13 cellular contexts compared by ENCODE assay signal in the genomic region with DNA sequence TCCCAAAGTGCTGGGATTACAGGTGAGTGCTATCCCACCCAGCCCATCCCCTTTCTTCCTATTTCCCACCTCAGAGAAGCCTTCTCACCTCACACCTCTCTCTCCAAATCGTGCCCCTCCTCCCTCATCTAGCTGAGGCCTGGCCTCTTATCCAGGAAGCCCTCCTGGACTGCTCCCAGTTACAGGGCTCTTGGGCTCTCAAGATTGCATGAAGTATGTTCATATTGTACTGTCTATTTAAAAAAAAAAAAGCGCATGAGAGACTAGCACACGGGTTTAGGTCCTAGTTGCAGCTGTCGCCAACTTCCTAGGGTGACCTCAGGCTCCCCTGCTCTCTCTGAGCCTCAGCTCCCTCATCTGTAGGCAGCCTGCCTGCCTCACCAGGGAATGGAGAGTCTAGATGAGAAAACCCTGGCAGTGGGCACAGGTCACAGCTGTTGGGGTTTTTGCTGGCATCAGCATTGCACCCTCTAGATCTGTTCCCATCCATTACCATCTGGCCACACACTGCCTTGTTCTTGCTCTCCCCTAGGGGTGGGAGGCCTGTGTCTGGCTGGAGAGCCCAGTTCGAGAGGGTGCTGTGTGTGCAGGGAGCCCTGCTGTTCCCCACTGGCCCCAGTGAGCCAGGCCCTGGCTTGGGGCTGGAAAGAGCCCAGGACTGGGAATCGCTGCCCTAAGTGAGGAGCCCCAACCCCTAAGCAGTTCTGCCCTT. TPM values are rescaled to one million over a fixed set of nuclear protein-coding genes. Genes with fewer than 3 reads are reported as not detected.
DNase-seq lines count a peak whose midpoint lies in the region; ATAC-seq and TF ChIP-seq lines count a peak whose summit lies in the region.
"Had no signal": no experiment of that assay in that cellular context is flagged by ENCODE, and none has a peak within 500 bp of the region (broad histone marks: within the 10 kb centered on the region; RNA-seq: fewer than 3 reads in every experiment).

No MANE protein-coding gene starts in this region.

- intact Hi-C loops in activated CD4-positive, alpha-beta T cell treated with anti-CD3 and anti-CD28 coated beads for 36 hours (cut with DNase I, micrococcal nuclease) = no loop called here
- intact Hi-C loops in uterus (cut with DNase I; ENCODE audit: low total_unique reads) (no loop called here), adrenal gland (cut with DNase I) (no loop called here)

- DNase-seq in activated CD4-positive, alpha-beta T cell treated with anti-CD3 and anti-CD28 coated beads, Interleukin-2, amount 10 ng/mL, durations not matched to agents 7 days and 5 days = no peak
- no peak for DNase-seq in activated CD4-positive, alpha-beta T cell treated with anti-CD3 and anti-CD28 coated beads for 36 hours
- DNase-seq in choroid plexus epithelial cell (ENCODE audit: low read depth) (peak; percentile 28), uterus (no peak), osteocyte (ENCODE audit: extremely low spot score, unreplicated experiment) (no peak), adrenal gland (no peak), midbrain (lab: John Stamatoyannopoulos, UW) (no peak)
- DNase-seq in natural killer cell treated with Interleukin-12 subunit alpha and Interleukin-12 subunit beta and Interleukin-15 and Interleukin-18, amount 100 ng/mL, for 72 hours (ENCODE audit: low spot score) = peak; percentile 32
- DNase-seq: activated T-cell treated with anti-CD3 and anti-CD28 coated beads for 4 hours; NCI-H2029 treated with DMSO at 0.1 percent for 48 hours; stimulated activated naive CD4-positive, alpha-beta T cell treated with Interleukin-2 at 50 U/mL for 16 hours; T-cell had no signal

- H3K27ac ChIP-seq in uterus = peak overlapping the region; percentile 83 to 87
- H3K27ac ChIP-seq in adrenal gland = peak overlapping the region in 1 of 5 donors; percentile 42

- H3K36me3 ChIP-seq in uterus (no peaks in the 10 kb centered on the region), adrenal gland (replicated peaks in 1 of 2) (no peaks in the 10 kb centered on the region)
- H3K36me3 ChIP-seq: right lobe of liver had no signal

- WGBS in adrenal gland, 4 donors = 65 to 77% (median 76%) methylated on average over 5 to 6 of the region's 6 CpGs

- CTCF ChIA-PET in activated CD4-positive, alpha-beta T cell treated with anti-CD3 and anti-CD28 coated beads, Interleukin-2, amount 10 ng/mL, durations not matched to agents 7 days and 5 days (lab: Charles Lee) = interaction anchor here (0.9 kb wide), 1 partner anchor 148 kb away, joined by 3 read pairs; no protein-coding TSS in a partner anchor
- CTCF ChIA-PET in activated CD4-positive, alpha-beta T cell treated with anti-CD3 and anti-CD28 coated beads for 36 hours (lab: Charles Lee) = no interaction called here

- no peak for ATAC-seq in activated CD4-positive, alpha-beta T cell treated with anti-CD3 and anti-CD28 coated beads for 36 hours
- no peak for ATAC-seq in natural killer cell treated with Interleukin-12 subunit alpha and Interleukin-12 subunit beta and Interleukin-15 and Interleukin-18, amount 100 ng/mL, for 72 hours

- peaks cover 48% of the 10 kb centered on the region for H3K27me3 Mint-ChIP-seq in activated CD4-positive, alpha-beta T cell treated with anti-CD3 and anti-CD28 coated beads, Interleukin-2, amount 10 ng/mL, durations not matched to agents 7 days and 5 days
- peaks cover 37% of the 10 kb centered on the region for H3K27me3 Mint-ChIP-seq in activated CD4-positive, alpha-beta T cell treated with anti-CD3 and anti-CD28 coated beads for 36 hours
- H3K27me3 Mint-ChIP-seq in natural killer cell treated with Interleukin-12 subunit alpha and Interleukin-12 subunit beta and Interleukin-15 and Interleukin-18, amount 100 ng/mL, for 72 hours = peaks cover 0 to 2% of the 10 kb centered on the region in 2 donors
- H3K27me3 Mint-ChIP-seq in osteocyte (ENCODE audit: unreplicated experiment) = peaks cover 3% of the 10 kb centered on the region

- H3K27me3 ChIP-seq in uterus = no peaks in the 10 kb centered on the region
- no peaks in the 10 kb centered on the region for H3K27me3 ChIP-seq in adrenal gland
- H3K27me3 ChIP-seq: right lobe of liver had no signal

- H3K27ac Mint-ChIP-seq in activated CD4-positive, alpha-beta T cell treated with anti-CD3 and anti-CD28 coated beads, Interleukin-2, amount 10 ng/mL, durations not matched to agents 7 days and 5 days = peak overlapping the region; percentile 69
- H3K27ac Mint-ChIP-seq in activated CD4-positive, alpha-beta T cell treated with anti-CD3 and anti-CD28 coated beads for 36 hours = no peak overlapping the region
- H3K27ac Mint-ChIP-seq in natural killer cell treated with Interleukin-12 subunit alpha and Interleukin-12 subunit beta and Interleukin-15 and Interleukin-18, amount 100 ng/mL, for 72 hours = no peak overlapping the region
- H3K27ac Mint-ChIP-seq in osteocyte (ENCODE audit: unreplicated experiment) = no peak overlapping the region

- H3K9me3 ChIP-seq in uterus = no peaks in the 10 kb centered on the region
- H3K9me3 ChIP-seq in adrenal gland (replicated peaks in 1 of 3) = no peaks in the 10 kb centered on the region
- H3K9me3 ChIP-seq: right lobe of liver had no signal

- peaks cover 0 to 26% of the 10 kb centered on the region in 2 donors for H3K4me1 ChIP-seq in uterus
- H3K4me1 ChIP-seq in adrenal gland (replicated peaks in 1 of 2) = peaks cover 6 to 14% of the 10 kb centered on the region in 2 donors

- TF ChIP-seq CTCF in choroid plexus epithelial cell (conservative IDR thresholded peaks at IDR 0.05; ENCODE audit: low read depth, low read length) = peak; percentile 10
- TF ChIP-seq CTCF in uterus (IDR thresholded peaks at IDR 0.05) = no peak
- TF ChIP-seq CTCF in osteocyte (IDR thresholded peaks at IDR 0.05) = no peak
- no peak for TF ChIP-seq CTCF in adrenal gland (IDR thresholded peaks at IDR 0.05)

- no peak overlapping the region for H3K4me3 ChIP-seq in choroid plexus epithelial cell (ENCODE audit: low read depth, low read length)
- no peak overlapping the region for H3K4me3 ChIP-seq in uterus
- H3K4me3 ChIP-seq in adrenal gland = no peak overlapping the region

- peaks cover 11% of the 10 kb centered on the region for H3K4me1 Mint-ChIP-seq in activated CD4-positive, alpha-beta T cell treated with anti-CD3 and anti-CD28 coated beads, Interleukin-2, amount 10 ng/mL, durations not matched to agents 7 days and 5 days
- H3K4me1 Mint-ChIP-seq in activated CD4-positive, alpha-beta T cell treated with anti-CD3 and anti-CD28 coated beads for 36 hours = peaks cover 6% of the 10 kb centered on the region
- peaks cover 10 to 21% of the 10 kb centered on the region in 2 donors for H3K4me1 Mint-ChIP-seq in natural killer cell treated with Interleukin-12 subunit alpha and Interleukin-12 subunit beta and Interleukin-15 and Interleukin-18, amount 100 ng/mL, for 72 hours (ENCODE audit: low read depth in 2 of 2)
- H3K4me1 Mint-ChIP-seq in osteocyte (ENCODE audit: unreplicated experiment) = peaks cover 23% of the 10 kb centered on the region

- H3K9me3 Mint-ChIP-seq in activated CD4-positive, alpha-beta T cell treated with anti-CD3 and anti-CD28 coated beads, Interleukin-2, amount 10 ng/mL, durations not matched to agents 7 days and 5 days = no peaks in the 10 kb centered on the region
- no peaks in the 10 kb centered on the region for H3K9me3 Mint-ChIP-seq in activated CD4-positive, alpha-beta T cell treated with anti-CD3 and anti-CD28 coated beads for 36 hours (ENCODE audit: low read depth)
- no peaks in the 10 kb centered on the region for H3K9me3 Mint-ChIP-seq in natural killer cell treated with Interleukin-12 subunit alpha and Interleukin-12 subunit beta and Interleukin-15 and Interleukin-18, amount 100 ng/mL, for 72 hours
- no peaks in the 10 kb centered on the region for H3K9me3 Mint-ChIP-seq in osteocyte (ENCODE audit: unreplicated experiment)
- H3K9me3 Mint-ChIP-seq: T-cell had no signal

- POLR2A ChIA-PET in activated CD4-positive, alpha-beta T cell treated with anti-CD3 and anti-CD28 coated beads, Interleukin-2, amount 10 ng/mL, durations not matched to agents 7 days and 5 days (lab: Charles Lee) = no interaction called here
- POLR2A ChIA-PET in activated CD4-positive, alpha-beta T cell treated with anti-CD3 and anti-CD28 coated beads for 36 hours (lab: Charles Lee) = no interaction called here

- no peaks in the 10 kb centered on the region for H3K36me3 Mint-ChIP-seq in activated CD4-positive, alpha-beta T cell treated with anti-CD3 and anti-CD28 coated beads, Interleukin-2, amount 10 ng/mL, durations not matched to agents 7 days and 5 days (ENCODE audit: low read depth)
- H3K36me3 Mint-ChIP-seq in activated CD4-positive, alpha-beta T cell treated with anti-CD3 and anti-CD28 coated beads for 36 hours (ENCODE audit: low read depth) = no peaks in the 10 kb centered on the region
- no peaks in the 10 kb centered on the region for H3K36me3 Mint-ChIP-seq in natural killer cell treated with Interleukin-12 subunit alpha and Interleukin-12 subunit beta and Interleukin-15 and Interleukin-18, amount 100 ng/mL, for 72 hours
- H3K36me3 Mint-ChIP-seq in osteocyte (ENCODE audit: unreplicated experiment) = no peaks in the 10 kb centered on the region
- H3K36me3 Mint-ChIP-seq: T-cell had no signal

- no peak overlapping the region for H3K4me3 Mint-ChIP-seq in activated CD4-positive, alpha-beta T cell treated with anti-CD3 and anti-CD28 coated beads, Interleukin-2, amount 10 ng/mL, durations not matched to agents 7 days and 5 days
- no peak overlapping the region for H3K4me3 Mint-ChIP-seq in activated CD4-positive, alpha-beta T cell treated with anti-CD3 and anti-CD28 coated beads for 36 hours
- peak overlapping the region; percentile 48 for H3K4me3 Mint-ChIP-seq in natural killer cell treated with Interleukin-12 subunit alpha and Interleukin-12 subunit beta and Interleukin-15 and Interleukin-18, amount 100 ng/mL, for 72 hours
- H3K4me3 Mint-ChIP-seq in osteocyte (ENCODE audit: unreplicated experiment) = no peak overlapping the region

- TF ChIP-seq POLR2A in uterus (IDR thresholded peaks at IDR 0.05) (no peak), adrenal gland (IDR thresholded peaks at IDR 0.05) (no peak)

RNA-seq across cellular contexts. Expression of gene C15orf39, which starts 24.2 kb away (rescaled TPM):
- total RNA-seq in activated CD4-positive, alpha-beta T cell treated with anti-CD3 and anti-CD28 coated beads, Interleukin-2, amount 10 ng/mL, durations not matched to agents 7 days and 5 days = 10 to 100 TPM; 47.0 to 48.6 TPM
- total RNA-seq in activated CD4-positive, alpha-beta T cell treated with anti-CD3 and anti-CD28 coated beads for 36 hours = 10 to 100 TPM; 18.6 to 25.1 TPM
- total RNA-seq in natural killer cell treated with Interleukin-12 subunit alpha and Interleukin-12 subunit beta and Interleukin-15 and Interleukin-18, amount 100 ng/mL, for 72 hours = 10 to 100 TPM; 26.8 to 30.3 TPM
- 10 to 100 TPM in 2 of 4 donors, 1 to 10 TPM in 2; 4.6 to 43.9 (median 14.1) TPM for total RNA-seq in uterus
- 19.4 and 20.1 TPM in 2 replicates for total RNA-seq in osteocyte
- total RNA-seq in adrenal gland = 10 to 100 TPM; 26.1 to 50.6 (median 32.7) TPM
- 10 to 100 TPM in 2 of 3 donors, 1 to 10 TPM in 1; 5.6 to 14.2 (median 12.4) TPM for polyA plus RNA-seq in adrenal gland

Comparison
In these comparisons a context has a peak if more than half of its experiments do, and no peak if none do; other contexts are left out.
1. DNase-seq: peak in choroid plexus epithelial cell (single experiment) and natural killer cell treated with Interleukin-12 subunit alpha and Interleukin-12 subunit beta and Interleukin-15 and Interleukin-18, amount 100 ng/mL, for 72 hours (single experiment); none in activated CD4-positive, alpha-beta T cell treated with anti-CD3 and anti-CD28 coated beads, Interleukin-2, amount 10 ng/mL, durations not matched to agents 7 days and 5 days (single experiment), activated CD4-positive, alpha-beta T cell treated with anti-CD3 and anti-CD28 coated beads for 36 hours (single experiment), uterus (0 of 2), osteocyte (single experiment), adrenal gland (0 of 7) and midbrain (single experiment).